21 cellular contexts compared by ENCODE assay signal in genomic region chr1:220917535-220918209, GRCh38. TPM values are rescaled to one million over a fixed set of nuclear protein-coding genes. Genes with fewer than 3 reads are reported as not detected.
DNase-seq lines count a peak whose midpoint lies in the region; ATAC-seq and TF ChIP-seq lines count a peak whose summit lies in the region.
"Had no signal": no experiment of that assay in that cellular context is flagged by ENCODE, and none has a peak within 500 bp of the region (broad histone marks: within the 10 kb centered on the region; RNA-seq: fewer than 3 reads in every experiment).

No MANE protein-coding gene starts in this region.

- H3K27me3 ChIP-seq in psoas muscle (ENCODE audit: insufficient read depth in 3 of 3, low read length in 2 of 3) = peaks cover 0 to 2% (median 0%) of the 10 kb centered on the region in 3 donors
- H3K27me3 ChIP-seq: BE2C; BLaER1 treated with 17β-estradiol and CSF1 and Interleukin-3, amounts not matched to agents 10 nM and 100 nM had no signal

- DNase-seq in NCI-H1417 (lab: John Stamatoyannopoulos, UW) = peak in 2 of 3 experiments; percentile 3 to 50
- DNase-seq in NCI-H1417 treated with DMSO at 0.1 percent for 48 hours (lab: John Stamatoyannopoulos, UW) = no peak
- DNase-seq in left kidney (ENCODE audit: low read depth, low spot score) = peak; percentile 23
- DNase-seq in psoas muscle = no peak
- DNase-seq in GM13977 (ENCODE audit: low spot score) = no peak
- DNase-seq: 8988T; ACHN; AML-193; BE2C; Calu3; CD4-positive, alpha-beta T cell; CD8-positive, alpha-beta memory T cell; DND-41; H9 had no signal

- peaks cover 22% of the 10 kb centered on the region for H3K4me1 ChIP-seq in HEK293 (ENCODE audit: control insufficient read depth, insufficient read depth, low read length)
- peaks cover 9% of the 10 kb centered on the region for H3K4me1 ChIP-seq in psoas muscle
- H3K4me1 ChIP-seq: BE2C had no signal

- H3K27ac ChIP-seq in HEK293 (ENCODE audit: extremely low read depth, low read depth, low read length) = no peak overlapping the region; the same call in 1 of the 2 replicates
- H3K27ac ChIP-seq in psoas muscle = peak overlapping the region; percentile 50
- H3K27ac ChIP-seq: A549; BLaER1 treated with 17β-estradiol and CSF1 and Interleukin-3, amounts not matched to agents 10 nM and 100 nM had no signal

- ATAC-seq in psoas muscle (peak in 3 of 4 donors; percentile 37 to 66 (median 52)), GM19463 (IDR thresholded peaks at IDR 0.05; ENCODE audit: unreplicated experiment) (no peak), HG02840 (IDR thresholded peaks at IDR 0.05; ENCODE audit: low FRiP score, unreplicated experiment) (no peak)
- ATAC-seq: A549, GM23338, HCT116 had no signal

- 30 to 37% (median 37%) methylated on average over 2 of the region's 2 CpGs for WGBS in psoas muscle, 3 donors

- H3K36me3 ChIP-seq in HEK293 (ENCODE audit: control insufficient read depth in 2 of 2, insufficient read depth in 1 of 2, low read length in 2 of 2) (no peaks in the 10 kb centered on the region), psoas muscle (ENCODE audit: insufficient read depth in 1 of 2, low read depth in 1 of 2) (no peaks in the 10 kb centered on the region)
- H3K36me3 ChIP-seq: BE2C; BLaER1 treated with 17β-estradiol and CSF1 and Interleukin-3, amounts not matched to agents 10 nM and 100 nM had no signal

- intact Hi-C loops in psoas muscle (cut with DNase I) = no loop called here

- no peak for TF ChIP-seq CTCF in HEK293 (tag by site-specific recombination; IDR thresholded peaks at IDR 0.05)
- TF ChIP-seq CTCF in psoas muscle (IDR thresholded peaks at IDR 0.05) = no peak
- TF ChIP-seq CTCF in GM13977 (IDR thresholded peaks at IDR 0.05; ENCODE audit: extremely low read depth, insufficient read depth, missing control alignments) = no peak

- H3K9me3 ChIP-seq in HEK293 (ENCODE audit: control insufficient read depth, insufficient read depth, low read depth, low read length) (no peaks in the 10 kb centered on the region), psoas muscle (no peaks in the 10 kb centered on the region)
- H3K9me3 ChIP-seq: A549; BE2C; BLaER1 treated with 17β-estradiol and CSF1 and Interleukin-3, amounts not matched to agents 10 nM and 100 nM had no signal

- H3K4me3 ChIP-seq in HEK293 (ENCODE audit: low read depth, low read length) = no peak overlapping the region
- H3K4me3 ChIP-seq in psoas muscle = peak overlapping the region; percentile 33
- H3K4me3 ChIP-seq: A549; BLaER1 treated with 17β-estradiol and CSF1 and Interleukin-3, amounts not matched to agents 10 nM and 100 nM; GM23338 had no signal

- CTCF ChIA-PET in HEK293 (lab: Yijun Ruan, JAX) = interaction anchor here (0.6 to 1.2 kb wide), 3 partner anchors 11 to 1092 kb away, joined by 3 to 7 read pairs (median 3); no protein-coding TSS in a partner anchor

- POLR2A ChIA-PET in HEK293 (lab: Yijun Ruan, JAX) = no interaction called here

- in situ Hi-C loops in GM13977 (cut with MboI; ENCODE audit: low pct_unique_long_range_greater_than_20kb, low sequenced_read_pairs, unreplicated experiment) = no loop called here

TF ChIP-seq in HEK293, 187 proteins besides CTCF, POLR2A, EP300 and RAD21:
- TF ChIP-seq ZXDB (tag by site-specific recombination; IDR thresholded peaks at IDR 0.05) = peak; percentile 22; the same call in 1 of the 2 replicates
- peak; percentile 49 for TF ChIP-seq PRDM6 (tag by site-specific recombination; IDR thresholded peaks at IDR 0.05)
- TF ChIP-seq ZNF354C (tag by site-specific recombination; IDR thresholded peaks at IDR 0.05; ENCODE audit: borderline replicate concordance, low read depth) = no peak
- peak; percentile 76 for TF ChIP-seq ZSCAN16 (tag by site-specific recombination; IDR thresholded peaks at IDR 0.05)
- TF ChIP-seq WT1 (tag by site-specific recombination; IDR thresholded peaks at IDR 0.05) = peak; percentile 86
- TF ChIP-seq FEZF1 (tag by site-specific recombination; IDR thresholded peaks at IDR 0.05) = peak; percentile 76
- no peak for TF ChIP-seq HOXD13 (CRISPR knock-in tag; IDR thresholded peaks at IDR 0.05; ENCODE audit: borderline replicate concordance)

RNA-seq across cellular contexts. Expression of gene HLX, which starts 38.4 kb away (rescaled TPM):
- total RNA-seq in psoas muscle = 10 to 100 TPM in 1 of 4 donors, 1 to 10 TPM in 3; 4.1 to 11.6 (median 7.3) TPM
- polyA plus RNA-seq in psoas muscle = 1 to 10 TPM; 3.2 to 4.3 (median 4.1) TPM
- total RNA-seq: CD8-positive, alpha-beta memory T cell had no signal
- polyA plus RNA-seq: CD8-positive, alpha-beta memory T cell; GM23338 had no signal

Comparison
In these comparisons a context has a peak if more than half of its experiments do, and no peak if none do; other contexts are left out.
1. DNase-seq: peak in NCI-H1417 (2 of 3) and left kidney (single experiment); none in NCI-H1417 treated with DMSO at 0.1 percent for 48 hours (single experiment), psoas muscle (0 of 2) and GM13977 (single experiment).
2. ATAC-seq: peak in psoas muscle (3 of 4); none in GM19463 (single experiment) and HG02840 (single experiment).